In the genomic region with DNA sequence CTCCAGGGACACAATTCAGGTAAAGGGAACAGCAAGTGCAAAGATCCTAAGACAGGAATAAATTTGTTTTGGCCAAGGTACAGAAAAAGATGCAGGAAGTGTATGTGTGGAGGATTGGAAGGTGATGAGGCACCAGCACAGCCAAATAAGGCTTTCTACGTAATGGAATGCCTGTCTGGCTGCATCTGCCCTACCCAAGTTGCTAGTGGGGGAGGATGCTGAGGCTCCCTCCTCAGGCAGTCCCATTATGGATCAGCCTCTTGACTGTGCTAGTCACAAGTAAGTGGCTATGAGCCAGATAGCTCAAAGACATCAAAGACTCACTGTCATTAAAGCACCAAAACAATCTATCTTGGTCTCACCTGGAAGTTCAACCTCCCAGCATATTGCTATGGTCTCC, we compare ENCODE assay signal across 1 cellular context.
TF ChIP-seq lines count a peak whose summit lies in the region.

No MANE protein-coding gene starts in this region.

TF ChIP-seq in GM23338, 12 proteins besides CTCF, POLR2A, EP300 and RAD21 (continued from another document):
- TF ChIP-seq STAT1 (IDR thresholded peaks at IDR 0.05; ENCODE audit: unreplicated experiment) (no peak), EZH2 (IDR thresholded peaks at IDR 0.05; ENCODE audit: low read depth, unreplicated experiment) (no peak)
